Comparison of ENCODE assay signal across 17 cellular contexts in the genomic region with DNA sequence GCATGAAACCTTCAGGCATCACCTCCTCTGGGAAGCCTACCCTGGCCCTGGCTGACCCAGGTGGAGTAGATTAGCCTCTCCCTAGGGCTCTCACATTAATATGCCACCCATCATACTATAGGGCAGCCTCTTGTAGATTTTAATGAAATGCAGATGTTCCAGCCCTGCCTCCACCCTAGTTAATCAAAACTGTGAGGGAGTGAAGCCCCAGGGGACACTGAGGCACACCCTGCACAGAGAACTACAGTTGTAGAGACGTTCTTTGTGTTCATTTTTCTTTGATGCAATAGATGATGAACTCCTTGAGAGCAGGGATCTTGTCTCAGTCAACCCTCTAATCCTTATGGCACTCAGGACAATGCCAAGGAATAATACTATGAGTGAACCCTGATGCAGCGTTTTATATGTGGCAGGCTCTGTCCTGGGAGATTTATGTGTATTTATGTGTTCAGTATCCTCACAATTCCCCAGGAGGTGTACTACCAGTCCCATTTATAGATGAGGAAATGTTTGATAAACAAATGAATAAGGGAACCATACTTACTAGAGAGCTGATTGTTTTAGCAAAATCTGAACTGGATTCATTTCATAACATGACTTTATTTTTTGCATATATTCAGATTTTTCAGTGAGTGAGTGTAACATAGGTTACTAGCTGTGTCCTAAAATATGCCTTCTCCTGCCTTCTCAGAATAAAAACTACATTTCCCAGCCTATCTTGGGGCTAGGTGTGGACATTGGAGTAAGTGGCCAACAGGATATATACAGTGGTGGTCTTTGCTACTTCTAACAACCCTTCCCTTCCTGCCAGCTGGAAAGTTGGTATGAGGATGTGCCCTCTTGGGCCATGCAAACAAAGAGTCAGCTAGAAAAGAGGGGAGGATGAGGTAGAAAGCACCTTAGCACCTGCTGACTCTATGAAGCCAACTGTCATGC.
"Had no signal": no experiment of that assay in that cellular context is flagged by ENCODE, and none has a peak within 500 bp of the region (broad histone marks: within the 10 kb centered on the region; RNA-seq: fewer than 3 reads in every experiment).

No MANE protein-coding gene starts in this region.

- ATAC-seq: activated CD4-positive, CD25-positive, alpha-beta regulatory T cell treated with anti-CD3 and anti-CD28 coated beads, Interleukin-2, amount 50 U/mL, for 24 hours; naive thymus-derived CD8-positive, alpha-beta T cell had no signal

- H3K4me2 ChIP-seq: smooth muscle cell had no signal

- H3K36me3 ChIP-seq: suprapubic skin had no signal

- H3K9me3 Mint-ChIP-seq: activated naive CD4-positive, alpha-beta T cell treated with anti-CD3 and anti-CD28 coated beads, Interleukin-2, amount 10 ng/mL, durations not matched to agents 7 days and 5 days; naive thymus-derived CD8-positive, alpha-beta T cell had no signal

- H3K4me3 Mint-ChIP-seq: activated naive CD4-positive, alpha-beta T cell treated with anti-CD3 and anti-CD28 coated beads, Interleukin-2, amount 10 ng/mL, durations not matched to agents 7 days and 5 days; naive thymus-derived CD8-positive, alpha-beta T cell had no signal

- H3K27ac Mint-ChIP-seq: activated naive CD4-positive, alpha-beta T cell treated with anti-CD3 and anti-CD28 coated beads, Interleukin-2, amount 10 ng/mL, durations not matched to agents 7 days and 5 days had no signal

- H3K4me1 Mint-ChIP-seq: activated naive CD4-positive, alpha-beta T cell treated with anti-CD3 and anti-CD28 coated beads, Interleukin-2, amount 10 ng/mL, durations not matched to agents 7 days and 5 days; naive thymus-derived CD8-positive, alpha-beta T cell had no signal

- DNase-seq: activated CD4-positive, alpha-beta T cell treated with anti-CD3 and anti-CD28 coated beads, Interleukin-2, amount 50 U/mL, for 4 hours; activated naive CD4-positive, alpha-beta T cell treated with anti-CD3 and anti-CD28 coated beads, Interleukin-2, amount 10 ng/mL, durations not matched to agents 7 days and 5 days; activated T-cell treated with anti-CD3 and anti-CD28 coated beads for 4 hours; dorsolateral prefrontal cortex; erythroblast; foreskin fibroblast; mesenchymal stem cell; naive thymus-derived CD8-positive, alpha-beta T cell; nucleus accumbens; stimulated activated CD4-positive, alpha-beta T cell treated with anti-CD3 and anti-CD28 coated beads, Interleukin-4, amount 100 ng/mL, for 4 hours; stimulated activated CD8-positive, alpha-beta memory T cell treated with anti-CD3 and anti-CD28 coated beads, Interleukin-4, amount 100 ng/mL, for 48 hours; stimulated activated naive CD4-positive, alpha-beta T cell treated with Interleukin-2 at 50 U/mL for 16 hours; T-helper 9 cell; trophoblast cell had no signal

- H3K9me3 ChIP-seq: suprapubic skin had no signal

- H3K4me3 ChIP-seq: dorsolateral prefrontal cortex, smooth muscle cell, suprapubic skin had no signal

- H3K36me3 Mint-ChIP-seq: activated naive CD4-positive, alpha-beta T cell treated with anti-CD3 and anti-CD28 coated beads, Interleukin-2, amount 10 ng/mL, durations not matched to agents 7 days and 5 days; naive thymus-derived CD8-positive, alpha-beta T cell had no signal

- H3K27ac ChIP-seq: suprapubic skin had no signal
